ENCODE assay signal across 18 cellular contexts in the genomic region with DNA sequence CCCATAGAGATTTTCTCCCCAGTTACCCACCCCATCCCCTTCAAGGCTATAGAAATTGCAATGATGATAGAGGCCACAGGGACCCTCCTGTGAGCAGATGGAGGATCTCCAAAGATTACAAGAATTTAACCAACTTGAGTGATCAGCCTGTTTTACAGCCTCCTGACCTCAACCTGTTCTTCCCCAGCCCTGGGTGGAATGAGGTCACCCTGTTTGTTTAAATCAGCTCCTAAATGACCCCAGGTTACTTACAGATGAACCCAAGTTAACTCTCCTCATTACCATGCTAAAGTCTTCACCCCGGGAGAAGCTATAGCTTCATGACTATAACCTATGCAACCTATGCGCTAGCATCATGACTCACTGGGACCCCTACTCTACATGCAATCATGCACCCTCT. TPM values are rescaled to one million over a fixed set of nuclear protein-coding genes. Genes with fewer than 3 reads are reported as not detected.
DNase-seq lines count a peak whose midpoint lies in the region; ATAC-seq and TF ChIP-seq lines count a peak whose summit lies in the region.
"Had no signal": no experiment of that assay in that cellular context is flagged by ENCODE, and none has a peak within 500 bp of the region (broad histone marks: within the 10 kb centered on the region; RNA-seq: fewer than 3 reads in every experiment).

No MANE protein-coding gene starts in this region.

- POLR2A ChIA-PET in activated naive CD8-positive, alpha-beta T cell treated with anti-CD3 and anti-CD28 coated beads, Interleukin-2, amount 10 ng/mL, durations not matched to agents 7 days and 5 days (lab: Charles Lee) = no interaction called here

- intact Hi-C loops in activated naive CD4-positive, alpha-beta T cell treated with anti-CD3 and anti-CD28 coated beads for 36 hours (cut with micrococcal nuclease) = no loop called here
- intact Hi-C loops in esophagus muscularis mucosa (cut with DNase I) = no loop called here

- no peaks in the 10 kb centered on the region for H3K27me3 Mint-ChIP-seq in activated naive CD4-positive, alpha-beta T cell treated with anti-CD3 and anti-CD28 coated beads for 36 hours (ENCODE audit: low read depth)
- H3K27me3 Mint-ChIP-seq in activated naive CD8-positive, alpha-beta T cell treated with anti-CD3 and anti-CD28 coated beads, Interleukin-2, amount 10 ng/mL, durations not matched to agents 7 days and 5 days = peaks cover 12% of the 10 kb centered on the region

- H3K4me3 ChIP-seq in LNCaP clone FGC (ENCODE audit: low read depth, low read length) (peak overlapping the region; percentile 66), esophagus muscularis mucosa (no peak overlapping the region)

- H3K27ac ChIP-seq in esophagus muscularis mucosa (replicated peaks in 1 of 4) = no peak overlapping the region
- H3K27ac ChIP-seq: Peyer's patch had no signal

- WGBS in esophagus muscularis mucosa = 79% methylated on average over 2 of the region's 2 CpGs

- H3K9me3 ChIP-seq in esophagus muscularis mucosa = no peaks in the 10 kb centered on the region
- H3K9me3 ChIP-seq: Peyer's patch had no signal

- ATAC-seq in activated naive CD8-positive, alpha-beta T cell treated with anti-CD3 and anti-CD28 coated beads, Interleukin-2, amount 10 ng/mL, durations not matched to agents 7 days and 5 days (ENCODE audit: low read depth) = no peak
- no peak for ATAC-seq in stimulated activated effector memory CD8-positive, alpha-beta T cell treated with anti-CD3 and anti-CD28 coated beads, Interleukin-12 subunit alpha, Interleukin-12 subunit beta, amount 100 ng/mL, for 72 hours
- ATAC-seq in GM18861 (IDR thresholded peaks at IDR 0.05; ENCODE audit: unreplicated experiment) (no peak), HG03045 (IDR thresholded peaks at IDR 0.05; ENCODE audit: unreplicated experiment) (no peak)

- peaks cover 3 to 14% (median 13%) of the 10 kb centered on the region in 4 donors for H3K4me1 ChIP-seq in esophagus muscularis mucosa

- H3K36me3 Mint-ChIP-seq in activated naive CD4-positive, alpha-beta T cell treated with anti-CD3 and anti-CD28 coated beads for 36 hours (ENCODE audit: low read depth) = peaks cover 8% of the 10 kb centered on the region
- H3K36me3 Mint-ChIP-seq in activated naive CD8-positive, alpha-beta T cell treated with anti-CD3 and anti-CD28 coated beads, Interleukin-2, amount 10 ng/mL, durations not matched to agents 7 days and 5 days = peaks cover 4% of the 10 kb centered on the region
- peaks cover 32% of the 10 kb centered on the region for H3K36me3 Mint-ChIP-seq in stimulated activated effector memory CD8-positive, alpha-beta T cell treated with anti-CD3 and anti-CD28 coated beads, Interleukin-12 subunit alpha, Interleukin-12 subunit beta, amount 100 ng/mL, for 72 hours

- CTCF ChIA-PET in activated naive CD4-positive, alpha-beta T cell treated with anti-CD3 and anti-CD28 coated beads for 36 hours (lab: Charles Lee) = no interaction called here

- no peak for TF ChIP-seq POLR2A in esophagus muscularis mucosa (IDR thresholded peaks at IDR 0.05; ENCODE audit: low read depth)

- H3K4me1 Mint-ChIP-seq in activated naive CD4-positive, alpha-beta T cell treated with anti-CD3 and anti-CD28 coated beads for 36 hours (ENCODE audit: low read depth) = peaks cover 18% of the 10 kb centered on the region
- H3K4me1 Mint-ChIP-seq in activated naive CD8-positive, alpha-beta T cell treated with anti-CD3 and anti-CD28 coated beads, Interleukin-2, amount 10 ng/mL, durations not matched to agents 7 days and 5 days = peaks cover 16% of the 10 kb centered on the region
- H3K4me1 Mint-ChIP-seq in stimulated activated effector memory CD8-positive, alpha-beta T cell treated with anti-CD3 and anti-CD28 coated beads, Interleukin-12 subunit alpha, Interleukin-12 subunit beta, amount 100 ng/mL, for 72 hours = peaks cover 22% of the 10 kb centered on the region

- peaks cover 0 to 9% (median 0%) of the 10 kb centered on the region in 4 donors for H3K27me3 ChIP-seq in esophagus muscularis mucosa
- H3K27me3 ChIP-seq: Peyer's patch had no signal

- TF ChIP-seq CTCF in LNCaP clone FGC (IDR thresholded peaks at IDR 0.05; ENCODE audit: control insufficient read depth, extremely low read depth, insufficient read depth) (no peak), esophagus muscularis mucosa (IDR thresholded peaks at IDR 0.05) (no peak)

- H3K36me3 ChIP-seq in esophagus muscularis mucosa = peaks cover 0 to 4% (median 0%) of the 10 kb centered on the region in 4 donors
- H3K36me3 ChIP-seq: Peyer's patch had no signal

- H3K27ac Mint-ChIP-seq in activated naive CD4-positive, alpha-beta T cell treated with anti-CD3 and anti-CD28 coated beads for 36 hours = peak overlapping the region; percentile 23
- peak overlapping the region; percentile 11 for H3K27ac Mint-ChIP-seq in activated naive CD8-positive, alpha-beta T cell treated with anti-CD3 and anti-CD28 coated beads, Interleukin-2, amount 10 ng/mL, durations not matched to agents 7 days and 5 days
- no peak overlapping the region for H3K27ac Mint-ChIP-seq in stimulated activated effector memory CD8-positive, alpha-beta T cell treated with anti-CD3 and anti-CD28 coated beads, Interleukin-12 subunit alpha, Interleukin-12 subunit beta, amount 100 ng/mL, for 72 hours

- no peaks in the 10 kb centered on the region for H3K9me3 Mint-ChIP-seq in activated naive CD4-positive, alpha-beta T cell treated with anti-CD3 and anti-CD28 coated beads for 36 hours
- no peaks in the 10 kb centered on the region for H3K9me3 Mint-ChIP-seq in activated naive CD8-positive, alpha-beta T cell treated with anti-CD3 and anti-CD28 coated beads, Interleukin-2, amount 10 ng/mL, durations not matched to agents 7 days and 5 days
- H3K9me3 Mint-ChIP-seq in stimulated activated effector memory CD8-positive, alpha-beta T cell treated with anti-CD3 and anti-CD28 coated beads, Interleukin-12 subunit alpha, Interleukin-12 subunit beta, amount 100 ng/mL, for 72 hours = no peaks in the 10 kb centered on the region

- DNase-seq in activated naive CD4-positive, alpha-beta T cell treated with anti-CD3 and anti-CD28 coated beads for 36 hours = no peak
- no peak for DNase-seq in activated naive CD4-positive, alpha-beta T cell (lab: John Stamatoyannopoulos, UW)
- no peak for DNase-seq in LNCaP clone FGC (ENCODE audit: low read depth)
- DNase-seq in activated naive CD8-positive, alpha-beta T cell treated with anti-CD3 and anti-CD28 coated beads, Interleukin-2, amount 10 ng/mL, durations not matched to agents 7 days and 5 days = no peak
- no peak for DNase-seq in stimulated activated effector memory CD8-positive, alpha-beta T cell treated with anti-CD3 and anti-CD28 coated beads, Interleukin-12 subunit alpha, Interleukin-12 subunit beta, amount 100 ng/mL, for 72 hours (ENCODE audit: low spot score in 2 of 2)
- no peak for DNase-seq in esophagus muscularis mucosa (ENCODE audit: extremely low spot score)
- DNase-seq: activated CD4-positive, alpha-beta T cell treated with anti-CD3 and anti-CD28 coated beads, Interleukin-2, amount 50 U/mL, for 1 hour; DMS79 treated with DMSO at 0.1 percent for 48 hours; kidney glomerular epithelial cell; NCI-H1417 treated with DMSO at 0.1 percent for 48 hours; NCI-H446 treated with DMSO at 0.1 percent for 48 hours; Peyer's patch; SW 1271 had no signal

- no peak for TF ChIP-seq EP300 in esophagus muscularis mucosa (IDR thresholded peaks at IDR 0.05)

- H3K4me3 Mint-ChIP-seq in activated naive CD4-positive, alpha-beta T cell treated with anti-CD3 and anti-CD28 coated beads for 36 hours = peak overlapping the region; percentile 83
- peak overlapping the region; percentile 90 for H3K4me3 Mint-ChIP-seq in activated naive CD8-positive, alpha-beta T cell treated with anti-CD3 and anti-CD28 coated beads, Interleukin-2, amount 10 ng/mL, durations not matched to agents 7 days and 5 days
- H3K4me3 Mint-ChIP-seq in stimulated activated effector memory CD8-positive, alpha-beta T cell treated with anti-CD3 and anti-CD28 coated beads, Interleukin-12 subunit alpha, Interleukin-12 subunit beta, amount 100 ng/mL, for 72 hours = peak overlapping the region; percentile 71

RNA-seq across cellular contexts. Expression of a gene that starts 11.9 kb away (rescaled TPM):
- total RNA-seq in activated naive CD4-positive, alpha-beta T cell treated with anti-CD3 and anti-CD28 coated beads for 36 hours = 10 to 100 TPM in 1 of 2 experiments, 1 to 10 TPM in 1; 9.7 to 10.8 TPM
- total RNA-seq in activated naive CD8-positive, alpha-beta T cell treated with anti-CD3 and anti-CD28 coated beads, Interleukin-2, amount 10 ng/mL, durations not matched to agents 7 days and 5 days = 10 to 100 TPM; 16.3 to 17.5 TPM
- 10 to 100 TPM; 10.4 to 22.0 (median 16.7) TPM for total RNA-seq in esophagus muscularis mucosa

RNA-seq across cellular contexts. Expression of a gene that starts 16.1 kb away (rescaled TPM):
- total RNA-seq in activated naive CD4-positive, alpha-beta T cell treated with anti-CD3 and anti-CD28 coated beads for 36 hours = not detected
- 1 to 10 TPM; 1.1 to 2.4 TPM for total RNA-seq in activated naive CD8-positive, alpha-beta T cell treated with anti-CD3 and anti-CD28 coated beads, Interleukin-2, amount 10 ng/mL, durations not matched to agents 7 days and 5 days
- not detected for total RNA-seq in esophagus muscularis mucosa
- total RNA-seq: endothelial cell of umbilical vein, mucosa of gallbladder, pulmonary artery endothelial cell had no signal

RNA-seq across cellular contexts. Expression of a gene that starts 24.9 kb away (rescaled TPM):
- under 1 TPM; 0.29 to 0.40 TPM for total RNA-seq in activated naive CD4-positive, alpha-beta T cell treated with anti-CD3 and anti-CD28 coated beads for 36 hours
- 1 to 10 TPM in 1 of 2 experiments, under 1 TPM in 1; 0.91 to 1.0 TPM for total RNA-seq in activated naive CD8-positive, alpha-beta T cell treated with anti-CD3 and anti-CD28 coated beads, Interleukin-2, amount 10 ng/mL, durations not matched to agents 7 days and 5 days
- 1 to 10 TPM in 2 of 4 donors, under 1 TPM in 1, not detected in 1; 0.97 to 1.8 (median 1.3) TPM for total RNA-seq in esophagus muscularis mucosa
- total RNA-seq: endothelial cell of umbilical vein had no signal
